ENCODE assay signal across 8 cellular contexts in the genomic region with DNA sequence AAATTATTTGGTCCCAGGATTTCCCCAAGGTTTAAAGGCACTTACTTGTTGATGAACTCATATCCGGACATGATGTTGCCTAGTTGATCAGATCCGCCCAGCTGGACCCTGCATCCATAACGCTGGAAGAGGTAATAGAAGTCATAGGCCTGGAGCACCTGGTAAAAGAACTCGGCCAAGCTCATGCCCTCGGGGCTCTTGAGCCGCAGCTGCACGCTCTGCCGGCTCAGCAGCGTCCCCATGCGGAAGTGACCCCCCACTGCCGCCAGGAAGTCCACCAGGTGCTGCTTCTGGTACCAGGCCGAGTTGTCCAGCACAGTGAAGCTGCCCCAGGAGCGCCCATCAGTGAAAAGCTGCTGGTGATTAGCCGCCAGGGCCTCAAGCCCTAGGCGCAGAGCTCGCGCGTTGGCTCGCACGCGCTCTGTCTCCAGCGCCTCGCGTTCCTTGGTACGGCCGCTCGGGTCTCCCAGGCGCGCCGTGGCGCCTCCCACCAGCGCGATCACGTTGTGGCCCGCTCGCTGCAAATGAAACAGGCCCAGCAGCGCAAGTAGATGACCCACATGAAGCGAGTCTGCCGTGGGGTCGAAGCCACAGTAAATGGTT. TPM values are rescaled to one million over a fixed set of nuclear protein-coding genes. Genes with fewer than 3 reads are reported as not detected.
A peak's percentile ranks its signal among the peaks of the same experiment; 100 is the strongest.
DNase-seq lines count a peak whose midpoint lies in the region; ATAC-seq, FAIRE-seq and TF ChIP-seq lines count a peak whose summit lies in the region.

No MANE protein-coding gene starts in this region.

- peak; percentile 72 for ATAC-seq in HG02759 (IDR thresholded peaks at IDR 0.05; ENCODE audit: unreplicated experiment)
- ATAC-seq in gastrocnemius medialis, result peak; percentile 46 to 68

- H3K27me3 ChIP-seq in gastrocnemius medialis, result no peaks in the 10 kb centered on the region

- intact Hi-C loops in gastrocnemius medialis (cut with DNase I; ENCODE audit: low total_unique reads), result loop anchor here (2.0 to 5.0 kb wide), 3 partner anchors 76 to 298 kb away; a partner anchor contains a TSS

- H3K36me3 ChIP-seq in gastrocnemius medialis, result peaks cover 0 to 33% of the 10 kb centered on the region in 2 donors

- H3K27ac ChIP-seq in gastrocnemius medialis, result peak overlapping the region; percentile 81 to 88 (median 84)

- peaks cover 12 to 15% of the 10 kb centered on the region in 2 donors for H3K4me1 ChIP-seq in gastrocnemius medialis

- FAIRE-seq in GM12892 (lab: Jason Lieb, UNC), result no peak

- TF ChIP-seq POLR2A in GM12892 (IDR thresholded peaks at IDR 0.05; ENCODE audit: low read depth, low read length) (no peak; the same call in 1 of the 2 replicates), gastrocnemius medialis (IDR thresholded peaks at IDR 0.05) (no peak)

- DNase-seq in GM12892 (ENCODE audit: insufficient read length) (peak; percentile 31), NCI-H1105 (lab: John Stamatoyannopoulos, UW) (peak; percentile 51), T-helper 22 cell (ENCODE audit: low read depth) (peak; percentile 31), astrocyte of the hippocampus (ENCODE audit: low read depth, low spot score) (peak; percentile 87), iPS DF 19.7 (ENCODE audit: low read depth, low spot score) (peak; percentile 61), gastrocnemius medialis (peak; percentile 41 to 70), OCI-M2 (lab: John Stamatoyannopoulos, UW; ENCODE audit: unreplicated experiment) (no peak)

- H3K9me3 ChIP-seq in gastrocnemius medialis, result no peaks in the 10 kb centered on the region

- H3K4me3 ChIP-seq in gastrocnemius medialis, result peak overlapping the region; percentile 80 to 100 (median 96)

- in situ Hi-C loops in gastrocnemius medialis (cut with MboI; ENCODE audit: low sequenced_read_pairs in 4 of 4), result loop anchor here (5.0 to 25.0 kb wide), 2 partner anchors 1267 to 1457 kb away; a partner anchor contains a TSS

- peak; percentile 57 to 78 (median 70) for TF ChIP-seq CTCF in gastrocnemius medialis (IDR thresholded peaks at IDR 0.05 in 4 of 5, conservative IDR thresholded peaks at IDR 0.05 in 1 of 5)

RNA-seq across cellular contexts. Expression of a gene that starts 0.5 kb away (rescaled TPM):
- polyA plus RNA-seq in GM12892 (2012; ENCODE audit: missing spikeins), result 19.3 TPM
- total RNA-seq in gastrocnemius medialis, result 10 to 100 TPM in 3 of 4 donors, 1 to 10 TPM in 1; 9.1 to 19.4 (median 13.9) TPM
